Comparison of ENCODE assay signal across 1 cellular context in genomic region chr9:95923794-95924193, GRCh38.
TF ChIP-seq lines count a peak whose summit lies in the region.

No MANE protein-coding gene starts in this region.

TF ChIP-seq in HepG2, 621 proteins besides CTCF, POLR2A, EP300 and RAD21 (continued from another document and continues in another):
- TF ChIP-seq ZBTB8A (CRISPR knock-in tag; IDR thresholded peaks at IDR 0.05; ENCODE audit: borderline replicate concordance, low read depth) (no peak), ZNF274 (CRISPR knock-in tag; IDR thresholded peaks at IDR 0.05) (no peak), GLI4 (CRISPR knock-in tag; IDR thresholded peaks at IDR 0.05; ENCODE audit: borderline replicate concordance) (no peak), SYNCRIP (IDR thresholded peaks at IDR 0.05; ENCODE audit: insufficient read depth, low read depth, low read length) (no peak), DNMT1 (CRISPR knock-in tag; IDR thresholded peaks at IDR 0.05) (no peak), ZFP41 (CRISPR knock-in tag; IDR thresholded peaks at IDR 0.05; ENCODE audit: borderline replicate concordance) (no peak), NFE2L1 (CRISPR knock-in tag; IDR thresholded peaks at IDR 0.05; ENCODE audit: borderline replicate concordance) (no peak), HMG20B (CRISPR knock-in tag; conservative IDR thresholded peaks at IDR 0.05) (no peak), ZNF609 (CRISPR knock-in tag; IDR thresholded peaks at IDR 0.05; ENCODE audit: borderline replicate concordance) (no peak), RFXANK (CRISPR knock-in tag; IDR thresholded peaks at IDR 0.05) (no peak), BCL3 (CRISPR knock-in tag; IDR thresholded peaks at IDR 0.05) (no peak), KLF11 (CRISPR knock-in tag; IDR thresholded peaks at IDR 0.05) (no peak), PRDM15 (CRISPR knock-in tag; IDR thresholded peaks at IDR 0.05) (no peak), NCOA2 (CRISPR knock-in tag; IDR thresholded peaks at IDR 0.05) (peak; percentile 80), SMARCE1 (IDR thresholded peaks at IDR 0.05; ENCODE audit: borderline replicate concordance) (no peak), ETS1 (CRISPR knock-in tag; IDR thresholded peaks at IDR 0.05) (no peak), KIAA2018 (CRISPR knock-in tag; IDR thresholded peaks at IDR 0.05; ENCODE audit: borderline replicate concordance) (no peak), MBNL3 (CRISPR knock-in tag; conservative IDR thresholded peaks at IDR 0.05) (no peak), MXI1 (IDR thresholded peaks at IDR 0.05; ENCODE audit: borderline replicate concordance, low read depth, low read length) (no peak; the same call in 2 of the 3 replicates), ZNF580 (CRISPR knock-in tag; IDR thresholded peaks at IDR 0.05; ENCODE audit: borderline replicate concordance, low read depth) (no peak), ZNF713 (CRISPR knock-in tag; IDR thresholded peaks at IDR 0.05) (no peak), SIN3B (IDR thresholded peaks at IDR 0.05; ENCODE audit: low read length) (no peak), RNF219 (CRISPR knock-in tag; IDR thresholded peaks at IDR 0.05) (no peak), HNRNPLL (IDR thresholded peaks at IDR 0.05; ENCODE audit: low read depth, low read length, poor library complexity, severe bottlenecking) (no peak), ZNF850 (CRISPR knock-in tag; conservative IDR thresholded peaks at IDR 0.05) (no peak), ZBTB25 (CRISPR knock-in tag; IDR thresholded peaks at IDR 0.05) (no peak), ZNF570 (CRISPR knock-in tag; IDR thresholded peaks at IDR 0.05; ENCODE audit: borderline replicate concordance) (no peak), POGZ (CRISPR knock-in tag; IDR thresholded peaks at IDR 0.05) (peak; percentile 74), CREB1 (IDR thresholded peaks at IDR 0.05) (no peak), CREB1 (CRISPR knock-in tag; IDR thresholded peaks at IDR 0.05) (peak; percentile 45; the same call in 1 of the 2 replicates)
